Comparison of ENCODE assay signal across 1 cellular context in the genomic region with DNA sequence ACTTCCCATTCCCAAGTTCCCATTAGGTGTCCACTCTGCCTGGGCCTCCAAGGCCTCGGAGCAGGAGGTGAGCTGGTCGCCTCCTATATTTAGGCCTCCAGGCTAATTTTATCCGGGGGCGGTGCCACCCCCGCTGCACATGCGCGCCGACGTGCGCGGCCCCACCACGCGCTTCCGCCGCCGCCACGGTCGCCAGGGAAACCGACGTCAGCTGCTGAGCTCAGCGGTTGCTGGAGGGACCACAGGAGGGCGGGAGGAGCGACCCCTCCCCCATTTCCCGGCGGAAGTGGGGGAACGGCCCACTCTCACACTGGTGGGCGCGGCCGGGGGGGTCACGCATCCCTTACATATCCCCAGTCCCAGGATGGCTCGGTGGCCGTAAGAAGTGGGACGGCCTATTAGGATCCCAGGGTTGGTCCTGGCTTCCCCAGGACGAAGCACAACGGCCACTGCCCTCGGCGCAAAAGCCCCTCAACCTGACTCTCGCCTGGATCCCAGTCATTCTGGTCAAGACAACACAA.
TF ChIP-seq lines count a peak whose summit lies in the region.

No MANE protein-coding gene starts in this region.

TF ChIP-seq in SK-N-SH, 30 proteins besides CTCF, POLR2A, EP300 and RAD21 (continued from another document):
- TF ChIP-seq RCOR1 (IDR thresholded peaks at IDR 0.05; ENCODE audit: low read length) (0 out of 2 replicates have a peak, but pooled peaks have one; percentile 23), FOXJ3 (CRISPR knock-in tag; IDR thresholded peaks at IDR 0.05) (0 out of 2 replicates have a peak, but pooled peaks have one; percentile 30), MXI1 (IDR thresholded peaks at IDR 0.05; ENCODE audit: low read depth, low read length) (peak; percentile 97), NRF1 (IDR thresholded peaks at IDR 0.05; ENCODE audit: low read depth, low read length) (peak; percentile 91), SIN3A (IDR thresholded peaks at IDR 0.05; ENCODE audit: borderline replicate concordance, low read depth, low read length) (peak; percentile 60; the same call in 1 of the 2 replicates), POLR2AphosphoS5 (IDR thresholded peaks at IDR 0.05; ENCODE audit: low read depth, low read length) (no peak), GABPA (IDR thresholded peaks at IDR 0.05; ENCODE audit: low read depth) (peak; percentile 62), FOXM1 (IDR thresholded peaks at IDR 0.05; ENCODE audit: low read depth) (no peak)
- TF ChIP-seq, protein P1, sequence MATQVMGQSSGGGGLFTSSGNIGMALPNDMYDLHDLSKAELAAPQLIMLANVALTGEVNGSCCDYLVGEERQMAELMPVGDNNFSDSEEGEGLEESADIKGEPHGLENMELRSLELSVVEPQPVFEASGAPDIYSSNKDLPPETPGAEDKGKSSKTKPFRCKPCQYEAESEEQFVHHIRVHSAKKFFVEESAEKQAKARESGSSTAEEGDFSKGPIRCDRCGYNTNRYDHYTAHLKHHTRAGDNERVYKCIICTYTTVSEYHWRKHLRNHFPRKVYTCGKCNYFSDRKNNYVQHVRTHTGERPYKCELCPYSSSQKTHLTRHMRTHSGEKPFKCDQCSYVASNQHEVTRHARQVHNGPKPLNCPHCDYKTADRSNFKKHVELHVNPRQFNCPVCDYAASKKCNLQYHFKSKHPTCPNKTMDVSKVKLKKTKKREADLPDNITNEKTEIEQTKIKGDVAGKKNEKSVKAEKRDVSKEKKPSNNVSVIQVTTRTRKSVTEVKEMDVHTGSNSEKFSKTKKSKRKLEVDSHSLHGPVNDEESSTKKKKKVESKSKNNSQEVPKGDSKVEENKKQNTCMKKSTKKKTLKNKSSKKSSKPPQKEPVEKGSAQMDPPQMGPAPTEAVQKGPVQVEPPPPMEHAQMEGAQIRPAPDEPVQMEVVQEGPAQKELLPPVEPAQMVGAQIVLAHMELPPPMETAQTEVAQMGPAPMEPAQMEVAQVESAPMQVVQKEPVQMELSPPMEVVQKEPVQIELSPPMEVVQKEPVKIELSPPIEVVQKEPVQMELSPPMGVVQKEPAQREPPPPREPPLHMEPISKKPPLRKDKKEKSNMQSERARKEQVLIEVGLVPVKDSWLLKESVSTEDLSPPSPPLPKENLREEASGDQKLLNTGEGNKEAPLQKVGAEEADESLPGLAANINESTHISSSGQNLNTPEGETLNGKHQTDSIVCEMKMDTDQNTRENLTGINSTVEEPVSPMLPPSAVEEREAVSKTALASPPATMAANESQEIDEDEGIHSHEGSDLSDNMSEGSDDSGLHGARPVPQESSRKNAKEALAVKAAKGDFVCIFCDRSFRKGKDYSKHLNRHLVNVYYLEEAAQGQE (IDR thresholded peaks at IDR 0.05; ENCODE audit: low read depth, low read length) = no peak
- TF ChIP-seq, protein P2, sequence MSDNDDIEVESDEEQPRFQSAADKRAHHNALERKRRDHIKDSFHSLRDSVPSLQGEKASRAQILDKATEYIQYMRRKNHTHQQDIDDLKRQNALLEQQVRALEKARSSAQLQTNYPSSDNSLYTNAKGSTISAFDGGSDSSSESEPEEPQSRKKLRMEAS (IDR thresholded peaks at IDR 0.05; ENCODE audit: low read depth) = peak; percentile 53; the same call in 1 of the 2 replicates
